In genomic region chr14:100776681-100777365, GRCh38 we compare ENCODE assay signal across 21 cellular contexts. TPM values are rescaled to one million over a fixed set of nuclear protein-coding genes. Genes with fewer than 3 reads are reported as not detected.
"Had no signal": no experiment of that assay in that cellular context is flagged by ENCODE, and none has a peak within 500 bp of the region (broad histone marks: within the 10 kb centered on the region; RNA-seq: fewer than 3 reads in every experiment).

No MANE protein-coding gene starts in this region.

- DNase-seq: activated CD4-positive, alpha-beta T cell treated with anti-CD3 and anti-CD28 coated beads for 48 hours; activated CD4-positive, CD25-positive, alpha-beta regulatory T cell; activated CD8-positive, alpha-beta T cell treated with anti-CD3 and anti-CD28 coated beads for 36 hours; activated naive CD4-positive, alpha-beta T cell treated with Interleukin-2 at 50 U/mL for 16 hours; activated naive CD8-positive, alpha-beta T cell treated with anti-CD3 and anti-CD28 coated beads, Interleukin-2, amount 10 ng/mL, durations not matched to agents 7 days and 5 days; amygdala; caudate nucleus; left ventricle myocardium inferior; mucosa of descending colon; naive B cell; stimulated activated CD4-positive, alpha-beta T cell treated with anti-CD3 and anti-CD28 coated beads, Interleukin-12 subunit alpha, Interleukin-12 subunit beta, amount 100 ng/mL, for 4 hours; stimulated activated CD4-positive, alpha-beta T cell treated with anti-CD3 and anti-CD28 coated beads, Interleukin-1b, Interleukin-23, amount 100 ng/mL, for 48 hours; stimulated activated naive CD4-positive, alpha-beta T cell treated with Interleukin-2 at 50 U/mL for 16 hours; substantia nigra; T1000; transverse colon had no signal

- H3K4me3 ChIP-seq: left ventricle myocardium inferior, mucosa of descending colon, transverse colon had no signal

- H3K9ac ChIP-seq: parathyroid adenoma had no signal

- H3K4me1 ChIP-seq: left ventricle myocardium inferior, parathyroid adenoma, transverse colon had no signal

- ATAC-seq: activated CD8-positive, alpha-beta T cell treated with anti-CD3 and anti-CD28 coated beads for 36 hours; mucosa of descending colon had no signal

- H2AFZ ChIP-seq: parathyroid adenoma had no signal

- H3K9me3 ChIP-seq: left ventricle myocardium inferior, mucosa of descending colon, neutrophil, transverse colon had no signal

- H3K36me3 ChIP-seq: left ventricle myocardium inferior, neutrophil, transverse colon had no signal

- H3K79me2 ChIP-seq: parathyroid adenoma had no signal

- H3K27ac ChIP-seq: left ventricle myocardium inferior, neutrophil, parathyroid adenoma, transverse colon had no signal

- H3K27me3 ChIP-seq: neutrophil, transverse colon had no signal

RNA-seq across cellular contexts. Expression of gene MEG3, which starts 49.1 kb away (rescaled TPM):
- total RNA-seq: activated CD8-positive, alpha-beta T cell treated with anti-CD3 and anti-CD28 coated beads for 36 hours; activated naive CD8-positive, alpha-beta T cell treated with anti-CD3 and anti-CD28 coated beads, Interleukin-2, amount 10 ng/mL, durations not matched to agents 7 days and 5 days; T-helper 1 cell treated with Interleukin-12 subunit alpha and Interleukin-12 subunit beta and Interleukin-4 antibody, amounts not matched to agents 30 ng/mL and 1 ng/mL, for 36 hours had no signal

RNA-seq across cellular contexts. Expression of gene DLK1, which starts 50.1 kb away (rescaled TPM):
- total RNA-seq: activated CD8-positive, alpha-beta T cell treated with anti-CD3 and anti-CD28 coated beads for 36 hours; activated naive CD8-positive, alpha-beta T cell treated with anti-CD3 and anti-CD28 coated beads, Interleukin-2, amount 10 ng/mL, durations not matched to agents 7 days and 5 days; frontal cortex; kidney epithelial cell; T-helper 1 cell treated with Interleukin-12 subunit alpha and Interleukin-12 subunit beta and Interleukin-4 antibody, amounts not matched to agents 30 ng/mL and 1 ng/mL, for 36 hours; transverse colon had no signal
